Comparison of ENCODE assay signal across 9 cellular contexts in genomic region chr9:21031818-21032203, GRCh38. TPM values are rescaled to one million over a fixed set of nuclear protein-coding genes. Genes with fewer than 3 reads are reported as not detected.
A peak's percentile ranks its signal among the peaks of the same experiment; 100 is the strongest.
DNase-seq lines count a peak whose midpoint lies in the region; ATAC-seq and TF ChIP-seq lines count a peak whose summit lies in the region.
"Had no signal": no experiment of that assay in that cellular context is flagged by ENCODE, and none has a peak within 500 bp of the region (broad histone marks: within the 10 kb centered on the region; RNA-seq: fewer than 3 reads in every experiment).

No MANE protein-coding gene starts in this region.

- 85% methylated on average over 19 of the region's 19 CpGs for WGBS in prostate gland

- no peaks in the 10 kb centered on the region for H3K9me3 Mint-ChIP-seq in CD8-positive, alpha-beta memory T cell

- H3K4me1 ChIP-seq in CD8-positive, alpha-beta memory T cell (ENCODE audit: insufficient read depth, low read length) = peaks cover 39% of the 10 kb centered on the region
- H3K4me1 ChIP-seq in RWPE2 (ENCODE audit: insufficient read depth, poor library complexity, severe bottlenecking) (peaks cover 3% of the 10 kb centered on the region), prostate gland (replicated peaks) (no peaks in the 10 kb centered on the region)

- POLR2A ChIA-PET in CD8-positive, alpha-beta memory T cell (lab: Charles Lee) = interaction anchor here (1.0 to 1.1 kb wide), 3 partner anchors 30 to 410 kb away, joined by 3 to 8 read pairs (median 3); partner anchors contain the start of gene MLLT3

- peak overlapping the region; percentile 68 for H3K27ac ChIP-seq in CD8-positive, alpha-beta memory T cell (ENCODE audit: low read depth, low read length)
- H3K27ac ChIP-seq in RWPE2 (ENCODE audit: poor library complexity, severe bottlenecking) (peak overlapping the region; percentile 44), prostate gland (peak overlapping the region; percentile 66 to 72)

- no peak for ATAC-seq in RWPE2 (ENCODE audit: low read depth)
- no peak for ATAC-seq in GM19328 (IDR thresholded peaks at IDR 0.05; ENCODE audit: unreplicated experiment)
- ATAC-seq: PC-3 had no signal

- peak overlapping the region; percentile 78 for H3K4me3 ChIP-seq in CD8-positive, alpha-beta memory T cell (ENCODE audit: low read length)
- H3K4me3 ChIP-seq in RWPE2 (ENCODE audit: severe bottlenecking) (peak overlapping the region; percentile 33), fibroblast of villous mesenchyme (ENCODE audit: low read depth, low read length) (peak overlapping the region; percentile 65), prostate gland (peak overlapping the region; percentile 44 to 49)

- DNase-seq in CD8-positive, alpha-beta memory T cell = no peak
- no peak for DNase-seq in RWPE2 (ENCODE audit: low spot score)
- DNase-seq in fibroblast of villous mesenchyme (ENCODE audit: low read depth) = no peak
- DNase-seq in prostate gland (ENCODE audit: low spot score) = no peak
- no peak for DNase-seq in AG20443 (ENCODE audit: low spot score)
- no peak for DNase-seq in NCI-H2227 treated with DMSO at 0.1 percent for 48 hours (lab: John Stamatoyannopoulos, UW)
- no peak for DNase-seq in NCI-H748 (lab: John Stamatoyannopoulos, UW; ENCODE audit: unreplicated experiment)
- DNase-seq: PC-3 had no signal

- H3K27ac Mint-ChIP-seq in CD8-positive, alpha-beta memory T cell = peak overlapping the region in 6 of 8 donors; percentile 44 to 90 (median 72)

- CTCF ChIA-PET in CD8-positive, alpha-beta memory T cell (lab: Charles Lee) = interaction anchor here (0.8 to 2.1 kb wide), 5 partner anchors 11 to 407 kb away, joined by 3 to 6 read pairs (median 4); no protein-coding TSS in a partner anchor

- intact Hi-C loops in prostate gland (cut with DNase I) = loop anchor here (2.0 to 5.0 kb wide), 2 partner anchors 40 to 51 kb away; no protein-coding TSS in a partner anchor

- no peaks in the 10 kb centered on the region for H3K36me3 ChIP-seq in CD8-positive, alpha-beta memory T cell (ENCODE audit: insufficient read depth, low read length)
- H3K36me3 ChIP-seq in RWPE2 (ENCODE audit: low read depth) = no peaks in the 10 kb centered on the region
- no peaks in the 10 kb centered on the region for H3K36me3 ChIP-seq in prostate gland

- H3K9me3 ChIP-seq in CD8-positive, alpha-beta memory T cell (ENCODE audit: low read length) = no peaks in the 10 kb centered on the region
- H3K9me3 ChIP-seq in RWPE2 (ENCODE audit: severe bottlenecking) = no peaks in the 10 kb centered on the region
- no peaks in the 10 kb centered on the region for H3K9me3 ChIP-seq in prostate gland

- peaks cover 0 to 1% of the 10 kb centered on the region in 2 donors for H3K27me3 Mint-ChIP-seq in CD8-positive, alpha-beta memory T cell

- TF ChIP-seq CTCF in RWPE2 (IDR thresholded peaks at IDR 0.05; ENCODE audit: poor library complexity, severe bottlenecking) = no peak
- no peak for TF ChIP-seq CTCF in fibroblast of villous mesenchyme (IDR thresholded peaks at IDR 0.05; ENCODE audit: insufficient read depth, low read depth, low read length)
- TF ChIP-seq CTCF in prostate gland (IDR thresholded peaks at IDR 0.05) = no peak

- peaks cover 26 to 28% (median 26%) of the 10 kb centered on the region in 3 donors for H3K4me1 Mint-ChIP-seq in CD8-positive, alpha-beta memory T cell

- no peaks in the 10 kb centered on the region for H3K27me3 ChIP-seq in CD8-positive, alpha-beta memory T cell (ENCODE audit: insufficient read depth, low read length, poor library complexity, severe bottlenecking)
- no peaks in the 10 kb centered on the region for H3K27me3 ChIP-seq in RWPE2 (ENCODE audit: insufficient read depth, poor library complexity, severe bottlenecking)
- H3K27me3 ChIP-seq in prostate gland (replicated peaks; ENCODE audit: insufficient read depth) = no peaks in the 10 kb centered on the region

- H3K4me3 Mint-ChIP-seq in CD8-positive, alpha-beta memory T cell = peak overlapping the region in 4 of 7 donors; percentile 75 to 84 (median 80)

- peaks cover 4 to 16% (median 6%) of the 10 kb centered on the region in 3 donors for H3K36me3 Mint-ChIP-seq in CD8-positive, alpha-beta memory T cell

- no peak for TF ChIP-seq POLR2A in prostate gland (IDR thresholded peaks at IDR 0.05)

RNA-seq across cellular contexts. Expression of gene HACD4, which starts 0.4 kb away (rescaled TPM):
- 1 to 10 TPM; 4.4 TPM for total RNA-seq in CD8-positive, alpha-beta memory T cell
- 8.3 TPM for polyA plus RNA-seq in CD8-positive, alpha-beta memory T cell
- total RNA-seq in fibroblast of villous mesenchyme (10.0 and 22.0 TPM in 2 replicates), prostate gland (1 to 10 TPM; 2.4 to 3.1 TPM)
- total RNA-seq: PC-3 had no signal

RNA-seq across cellular contexts. Expression of gene IFNB1, which starts 45.9 kb away (rescaled TPM):
- total RNA-seq in CD8-positive, alpha-beta memory T cell = not detected
- not detected for polyA plus RNA-seq in CD8-positive, alpha-beta memory T cell
- not detected in 2 replicates for total RNA-seq in fibroblast of villous mesenchyme
- total RNA-seq in prostate gland = not detected
- total RNA-seq: PC-3 had no signal
